Comparison of ENCODE assay signal across 9 cellular contexts in genomic region chr1:94025383-94026340, GRCh38.
A peak's percentile ranks its signal among the peaks of the same experiment; 100 is the strongest.
DNase-seq lines count a peak whose midpoint lies in the region; ATAC-seq and TF ChIP-seq lines count a peak whose summit lies in the region.
"Had no signal": no experiment of that assay in that cellular context is flagged by ENCODE, and none has a peak within 500 bp of the region (broad histone marks: within the 10 kb centered on the region; RNA-seq: fewer than 3 reads in every experiment).

No MANE protein-coding gene starts in this region.

- DNase-seq in NCI-H2171 treated with DMSO at 0.1 percent for 48 hours (lab: John Stamatoyannopoulos, UW) (peak; percentile 34), NCI-H2171 (lab: John Stamatoyannopoulos, UW) (no peak), MG63 (peak; percentile 33), fibroblast of pulmonary artery (ENCODE audit: low read depth) (peak; percentile 89), osteocyte (ENCODE audit: extremely low spot score, unreplicated experiment) (no peak), GOT3 (lab: John Stamatoyannopoulos, UW) (no peak)
- no peak for DNase-seq in activated naive CD4-positive, alpha-beta T cell (lab: John Stamatoyannopoulos, UW)

- peak; percentile 85 for ATAC-seq in SK-N-SH treated with all-trans-retinoic acid at 6 μM for 48 hours

- no peaks in the 10 kb centered on the region for H3K27me3 ChIP-seq in MG63

- H3K36me3 ChIP-seq in MG63: no peaks in the 10 kb centered on the region

- H3K27ac Mint-ChIP-seq in osteocyte (ENCODE audit: unreplicated experiment): peak overlapping the region; percentile 67
- H3K27ac Mint-ChIP-seq: CD8-positive, alpha-beta memory T cell had no signal

- H3K4me3 ChIP-seq in MG63 (peak overlapping the region; percentile 24), fibroblast of pulmonary artery (replicated peaks; ENCODE audit: low read depth, low read length) (no peak overlapping the region)

- no peaks in the 10 kb centered on the region for H3K9me3 Mint-ChIP-seq in osteocyte (ENCODE audit: unreplicated experiment)
- H3K9me3 Mint-ChIP-seq: CD8-positive, alpha-beta memory T cell had no signal

- no peaks in the 10 kb centered on the region for H3K9me3 ChIP-seq in MG63

- no peaks in the 10 kb centered on the region for H3K27me3 Mint-ChIP-seq in osteocyte (ENCODE audit: unreplicated experiment)

- TF ChIP-seq CTCF in fibroblast of pulmonary artery (IDR thresholded peaks at IDR 0.05; ENCODE audit: low read length, missing control alignments) (peak; percentile 79), osteocyte (IDR thresholded peaks at IDR 0.05) (peak; percentile 82)

- H3K4me1 Mint-ChIP-seq in osteocyte (ENCODE audit: unreplicated experiment): peaks cover 44% of the 10 kb centered on the region

- H3K36me3 Mint-ChIP-seq in osteocyte (ENCODE audit: unreplicated experiment): no peaks in the 10 kb centered on the region

- H3K4me3 Mint-ChIP-seq in osteocyte (ENCODE audit: unreplicated experiment): no peak overlapping the region
- H3K4me3 Mint-ChIP-seq: CD8-positive, alpha-beta memory T cell had no signal

TF ChIP-seq in SK-N-SH treated with all-trans-retinoic acid at 6 μM for 48 hours, 23 proteins besides CTCF, POLR2A, EP300 and RAD21:
- no peak for TF ChIP-seq SNAI2 (CRISPR knock-in tag; IDR thresholded peaks at IDR 0.05)
- no peak for TF ChIP-seq CREB5 (CRISPR knock-in tag; IDR thresholded peaks at IDR 0.05; ENCODE audit: low read depth)
- TF ChIP-seq GLIS3 (CRISPR knock-in tag; IDR thresholded peaks at IDR 0.05): no peak
- no peak for TF ChIP-seq ZFP3 (CRISPR knock-in tag; IDR thresholded peaks at IDR 0.05)

Comparison
In these comparisons a context has a peak if more than half of its experiments do, and no peak if none do; other contexts are left out.
1. DNase-seq: peak in NCI-H2171 treated with DMSO at 0.1 percent for 48 hours (single experiment), MG63 (single experiment) and fibroblast of pulmonary artery (single experiment); none in NCI-H2171 (single experiment), osteocyte (single experiment), GOT3 (single experiment) and activated naive CD4-positive, alpha-beta T cell (0 of 4).